Comparison of ENCODE assay signal across 8 cellular contexts in the genomic region with DNA sequence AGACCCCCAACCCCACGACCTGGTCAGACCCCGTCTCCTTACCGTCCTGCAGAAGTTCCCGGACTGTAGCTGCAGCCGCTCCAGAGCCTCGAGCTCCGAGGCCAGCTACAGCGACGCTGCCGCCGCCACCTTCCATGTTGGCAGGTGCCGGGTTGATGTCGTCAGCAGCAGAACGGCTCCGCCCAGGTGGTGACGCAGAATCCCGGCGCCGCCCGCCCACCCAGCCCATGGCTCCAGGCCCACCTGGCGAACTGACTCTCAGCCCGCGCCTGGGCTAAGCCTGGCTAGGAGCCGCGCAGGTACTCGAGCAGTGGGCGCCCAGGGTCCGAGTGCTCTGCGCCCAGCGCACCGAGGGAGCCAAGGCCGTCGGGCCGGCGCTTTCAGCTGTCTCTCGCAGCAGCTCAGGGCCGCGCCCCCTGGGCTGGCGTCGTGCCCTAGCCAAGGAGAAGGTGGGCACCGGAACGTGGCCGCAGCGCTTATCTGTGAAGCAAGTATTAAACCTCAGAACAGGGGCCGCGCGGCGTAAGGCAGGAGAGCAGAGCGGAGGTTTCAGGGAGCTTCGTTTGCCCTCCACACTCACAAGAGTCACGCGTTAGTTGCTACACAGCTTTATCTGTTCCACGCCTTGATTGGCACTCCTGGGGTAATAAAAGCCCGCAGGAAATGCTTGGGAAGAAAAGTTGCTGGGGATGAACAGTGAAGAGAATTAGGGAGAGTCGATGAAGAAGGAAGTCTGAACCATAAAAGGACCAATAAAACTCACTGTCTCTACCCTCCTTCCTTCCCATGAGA. TPM values are rescaled to one million over a fixed set of nuclear protein-coding genes. Genes with fewer than 3 reads are reported as not detected.
DNase-seq lines count a peak whose midpoint lies in the region; ATAC-seq and TF ChIP-seq lines count a peak whose summit lies in the region.

A gene (minus strand): TSS at position 160 of the 792 bp plus-strand sequence. CDS start 24 bp downstream, at position 136.
A gene with protein sequence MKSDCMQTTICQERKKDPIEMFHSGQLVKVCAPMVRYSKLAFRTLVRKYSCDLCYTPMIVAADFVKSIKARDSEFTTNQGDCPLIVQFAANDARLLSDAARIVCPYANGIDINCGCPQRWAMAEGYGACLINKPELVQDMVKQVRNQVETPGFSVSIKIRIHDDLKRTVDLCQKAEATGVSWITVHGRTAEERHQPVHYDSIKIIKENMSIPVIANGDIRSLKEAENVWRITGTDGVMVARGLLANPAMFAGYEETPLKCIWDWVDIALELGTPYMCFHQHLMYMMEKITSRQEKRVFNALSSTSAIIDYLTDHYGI (plus strand): TSS at position 211 of the 792 bp plus-strand sequence. CDS start 3,100 bp downstream, outside the sequence.

- peaks cover 50% of the 10 kb centered on the region for H3K79me2 ChIP-seq in MM.1S (ENCODE audit: low read length)

- H3K9me2 ChIP-seq in MM.1S (replicated peaks; ENCODE audit: insufficient read depth, low read length) = no peaks in the 10 kb centered on the region

- no peak for TF ChIP-seq CTCF in GM06990 (IDR thresholded peaks at IDR 0.05; ENCODE audit: insufficient read depth, low read length, poor library complexity, severe bottlenecking)
- no peak for TF ChIP-seq CTCF in MM.1S (IDR thresholded peaks at IDR 0.05; ENCODE audit: low read length)
- TF ChIP-seq CTCF in osteocyte (IDR thresholded peaks at IDR 0.05) = no peak
- no peak for TF ChIP-seq CTCF in thoracic aorta (IDR thresholded peaks at IDR 0.05)

- H3K9me3 ChIP-seq in MM.1S (replicated peaks; ENCODE audit: insufficient read depth, low read length) (no peaks in the 10 kb centered on the region), thoracic aorta (no peaks in the 10 kb centered on the region)

- peak; percentile 89 for DNase-seq in GM06990 (ENCODE audit: extremely low read depth, insufficient read length)
- DNase-seq in HCEC 1CT = peak; percentile 77
- peak; percentile 88 for DNase-seq in MM.1S
- peak; percentile 79 to 80 for DNase-seq in activated naive CD4-positive, alpha-beta T cell treated with anti-CD3 and anti-CD28 coated beads, Interleukin-2, amount 50 U/mL, for 72 hours (ENCODE audit: low spot score in 2 of 2)
- peak; percentile 71 for DNase-seq in glomerular visceral epithelial cell (ENCODE audit: extremely low spot score)
- DNase-seq in osteocyte (ENCODE audit: extremely low spot score, unreplicated experiment) = peak; percentile 91
- DNase-seq in thoracic aorta (ENCODE audit: low spot score) = no peak

- peaks cover 38% of the 10 kb centered on the region for H3K4me1 Mint-ChIP-seq in osteocyte (ENCODE audit: unreplicated experiment)

- peak within 1 kb of the TSS; percentile 97 for H2AFZ ChIP-seq in MM.1S (ENCODE audit: low read length)

- peak within 1 kb of the TSS; percentile 90 for H3K4me3 Mint-ChIP-seq in osteocyte (ENCODE audit: unreplicated experiment)

- peak within 1 kb of the TSS; percentile 97 for H3K27ac Mint-ChIP-seq in activated naive CD4-positive, alpha-beta T cell treated with anti-CD3 and anti-CD28 coated beads, Interleukin-2, amount 50 U/mL, for 72 hours
- peak within 1 kb of the TSS; percentile 78 for H3K27ac Mint-ChIP-seq in osteocyte (ENCODE audit: unreplicated experiment)

- no peaks in the 10 kb centered on the region for H3F3A ChIP-seq in MM.1S (ENCODE audit: insufficient read depth, low read length)

- H3K27ac ChIP-seq in MM.1S (ENCODE audit: low read length) (peak within 1 kb of the TSS; percentile 59; the same call in 1 of the 2 replicates), thoracic aorta (peak within 1 kb of the TSS; percentile 94 to 95)

- peaks cover 0 to 12% of the 10 kb centered on the region in 2 donors for H3K36me3 Mint-ChIP-seq in activated naive CD4-positive, alpha-beta T cell treated with anti-CD3 and anti-CD28 coated beads, Interleukin-2, amount 50 U/mL, for 72 hours
- H3K36me3 Mint-ChIP-seq in osteocyte (ENCODE audit: unreplicated experiment) = peaks cover 5% of the 10 kb centered on the region

- H3K36me3 ChIP-seq in GM06990 (ENCODE audit: control insufficient read depth, insufficient read depth, low read length) (no peaks in the 10 kb centered on the region), MM.1S (replicated peaks; ENCODE audit: insufficient read depth, low read length) (no peaks in the 10 kb centered on the region), thoracic aorta (no peaks in the 10 kb centered on the region)

- H3K4me2 ChIP-seq in MM.1S (ENCODE audit: low read depth, low read length) = peak within 1 kb of the TSS; percentile 73

- H3K4me1 ChIP-seq in MM.1S (ENCODE audit: low read length) = peaks cover 12% of the 10 kb centered on the region
- peaks cover 20 to 51% of the 10 kb centered on the region in 2 donors for H3K4me1 ChIP-seq in thoracic aorta (ENCODE audit: control insufficient read depth in 1 of 2, low read depth in 2 of 2)

- peak; percentile 88 for ATAC-seq in SK-N-SH treated with all-trans-retinoic acid at 6 μM for 48 hours
- ATAC-seq in activated naive CD4-positive, alpha-beta T cell treated with anti-CD3 and anti-CD28 coated beads, Interleukin-2, amount 50 U/mL, for 72 hours = peak; percentile 90 to 95
- peak; percentile 86 for ATAC-seq in thoracic aorta (ENCODE audit: insufficient number of reproducible peaks, low FRiP score, low read depth)

- peak within 1 kb of the TSS; percentile 99 for H3K4me3 ChIP-seq in GM06990 (replicated peaks; ENCODE audit: low read depth, low read length)
- peak within 1 kb of the TSS; percentile 92 for H3K4me3 ChIP-seq in MM.1S (ENCODE audit: low read length)
- H3K4me3 ChIP-seq in thoracic aorta = peak within 1 kb of the TSS; percentile 100

- H3K27me3 ChIP-seq in GM06990 (replicated peaks; ENCODE audit: control insufficient read depth, insufficient read depth, low read length) = no peaks in the 10 kb centered on the region
- no peaks in the 10 kb centered on the region for H3K27me3 ChIP-seq in MM.1S (replicated peaks; ENCODE audit: insufficient read depth, low read length)
- H3K27me3 ChIP-seq in thoracic aorta (replicated peaks; ENCODE audit: insufficient read depth) = no peaks in the 10 kb centered on the region

- H3K27me3 Mint-ChIP-seq in osteocyte (ENCODE audit: unreplicated experiment) = no peaks in the 10 kb centered on the region

- H3K9me3 Mint-ChIP-seq in activated naive CD4-positive, alpha-beta T cell treated with anti-CD3 and anti-CD28 coated beads, Interleukin-2, amount 50 U/mL, for 72 hours = no peaks in the 10 kb centered on the region
- no peaks in the 10 kb centered on the region for H3K9me3 Mint-ChIP-seq in osteocyte (ENCODE audit: unreplicated experiment)

- H4K20me1 ChIP-seq in MM.1S (ENCODE audit: insufficient read depth, low read length) = no peaks in the 10 kb centered on the region

- H3K9ac ChIP-seq in MM.1S (ENCODE audit: low read length) = peak within 1 kb of the TSS; percentile 94

TF ChIP-seq in SK-N-SH treated with all-trans-retinoic acid at 6 μM for 48 hours, 23 proteins besides CTCF, POLR2A, EP300 and RAD21 (continues in another document):
- TF ChIP-seq ZC3H10 (CRISPR knock-in tag; IDR thresholded peaks at IDR 0.05) = no peak
- TF ChIP-seq OSR1 (CRISPR knock-in tag; IDR thresholded peaks at IDR 0.05) = no peak
- no peak for TF ChIP-seq ISL1 (CRISPR knock-in tag; IDR thresholded peaks at IDR 0.05)
- TF ChIP-seq ZFP3 (CRISPR knock-in tag; IDR thresholded peaks at IDR 0.05) = peak; percentile 44; the same call in 1 of the 2 replicates
- TF ChIP-seq, protein P1, sequence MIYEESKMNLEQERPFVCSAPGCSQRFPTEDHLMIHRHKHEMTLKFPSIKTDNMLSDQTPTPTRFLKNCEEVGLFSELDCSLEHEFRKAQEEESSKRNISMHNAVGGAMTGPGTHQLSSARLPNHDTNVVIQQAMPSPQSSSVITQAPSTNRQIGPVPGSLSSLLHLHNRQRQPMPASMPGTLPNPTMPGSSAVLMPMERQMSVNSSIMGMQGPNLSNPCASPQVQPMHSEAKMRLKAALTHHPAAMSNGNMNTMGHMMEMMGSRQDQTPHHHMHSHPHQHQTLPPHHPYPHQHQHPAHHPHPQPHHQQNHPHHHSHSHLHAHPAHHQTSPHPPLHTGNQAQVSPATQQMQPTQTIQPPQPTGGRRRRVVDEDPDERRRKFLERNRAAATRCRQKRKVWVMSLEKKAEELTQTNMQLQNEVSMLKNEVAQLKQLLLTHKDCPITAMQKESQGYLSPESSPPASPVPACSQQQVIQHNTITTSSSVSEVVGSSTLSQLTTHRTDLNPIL (CRISPR knock-in tag; IDR thresholded peaks at IDR 0.05; ENCODE audit: low read depth) = peak; percentile 33; the same call in 1 of the 2 replicates
- no peak for TF ChIP-seq ARNTL (CRISPR knock-in tag; IDR thresholded peaks at IDR 0.05; ENCODE audit: borderline replicate concordance, low read depth)
- no peak for TF ChIP-seq ZNF8 (CRISPR knock-in tag; IDR thresholded peaks at IDR 0.05)
- TF ChIP-seq, protein P2, sequence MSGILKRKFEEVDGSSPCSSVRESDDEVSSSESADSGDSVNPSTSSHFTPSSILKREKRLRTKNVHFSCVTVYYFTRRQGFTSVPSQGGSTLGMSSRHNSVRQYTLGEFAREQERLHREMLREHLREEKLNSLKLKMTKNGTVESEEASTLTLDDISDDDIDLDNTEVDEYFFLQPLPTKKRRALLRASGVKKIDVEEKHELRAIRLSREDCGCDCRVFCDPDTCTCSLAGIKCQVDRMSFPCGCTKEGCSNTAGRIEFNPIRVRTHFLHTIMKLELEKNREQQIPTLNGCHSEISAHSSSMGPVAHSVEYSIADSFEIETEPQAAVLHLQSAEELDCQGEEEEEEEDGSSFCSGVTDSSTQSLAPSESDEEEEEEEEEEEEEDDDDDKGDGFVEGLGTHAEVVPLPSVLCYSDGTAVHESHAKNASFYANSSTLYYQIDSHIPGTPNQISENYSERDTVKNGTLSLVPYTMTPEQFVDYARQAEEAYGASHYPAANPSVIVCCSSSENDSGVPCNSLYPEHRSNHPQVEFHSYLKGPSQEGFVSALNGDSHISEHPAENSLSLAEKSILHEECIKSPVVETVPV (CRISPR knock-in tag; IDR thresholded peaks at IDR 0.05) = peak; percentile 62; the same call in 1 of the 2 replicates

RNA-seq across cellular contexts. Expression of the first gene that starts in this region (rescaled TPM):
- total RNA-seq in activated naive CD4-positive, alpha-beta T cell treated with anti-CD3 and anti-CD28 coated beads, Interleukin-2, amount 50 U/mL, for 72 hours = 10 to 100 TPM; 30.9 to 49.2 TPM
- 44.7 and 47.0 TPM in 2 replicates for total RNA-seq in osteocyte
- total RNA-seq in thoracic aorta = 10 to 100 TPM; 52.5 to 72.4 TPM

RNA-seq across cellular contexts. Expression of the second gene that starts in this region (rescaled TPM):
- 10 to 100 TPM in 1 of 2 donors, 1 to 10 TPM in 1; 8.9 to 11.7 TPM for total RNA-seq in activated naive CD4-positive, alpha-beta T cell treated with anti-CD3 and anti-CD28 coated beads, Interleukin-2, amount 50 U/mL, for 72 hours
- total RNA-seq in osteocyte (7.9 and 9.1 TPM in 2 replicates), thoracic aorta (10 to 100 TPM in 1 of 2 donors, 1 to 10 TPM in 1; 4.7 to 10.3 TPM)
